8 cellular contexts compared by ENCODE assay signal in genomic region chr1:16207318-16208269, GRCh38. TPM values are rescaled to one million over a fixed set of nuclear protein-coding genes. Genes with fewer than 3 reads are reported as not detected.
DNase-seq lines count a peak whose midpoint lies in the region; ATAC-seq and TF ChIP-seq lines count a peak whose summit lies in the region.

No MANE protein-coding gene starts in this region.

- peaks cover 8% of the 10 kb centered on the region for H3K27me3 Mint-ChIP-seq in T-helper 2 cell treated with Interferon-gamma antibody and Interleukin-4, amounts not matched to agents 5 μg/mL and 100 μg/mL, for 36 hours (ENCODE audit: low read depth)
- H3K27me3 Mint-ChIP-seq in activated CD8-positive, alpha-beta memory T cell treated with anti-CD3 and anti-CD28 coated beads, Interleukin-2, amount 10 ng/mL, durations not matched to agents 7 days and 5 days, result peaks cover 1% of the 10 kb centered on the region
- peaks cover 0 to 6% (median 2%) of the 10 kb centered on the region in 3 donors for H3K27me3 Mint-ChIP-seq in immature natural killer cell (ENCODE audit: low read depth in 3 of 3)

- TF ChIP-seq POLR2A in suprapubic skin (IDR thresholded peaks at IDR 0.05), result no peak

- H3K4me3 Mint-ChIP-seq in T-helper 2 cell treated with Interferon-gamma antibody and Interleukin-4, amounts not matched to agents 5 μg/mL and 100 μg/mL, for 36 hours, result peak overlapping the region; percentile 85
- peak overlapping the region; percentile 78 for H3K4me3 Mint-ChIP-seq in activated CD8-positive, alpha-beta memory T cell treated with anti-CD3 and anti-CD28 coated beads, Interleukin-2, amount 10 ng/mL, durations not matched to agents 7 days and 5 days
- H3K4me3 Mint-ChIP-seq in immature natural killer cell, result peak overlapping the region; percentile 88 to 93 (median 91)

- no peaks in the 10 kb centered on the region for H3K9me3 Mint-ChIP-seq in T-helper 2 cell treated with Interferon-gamma antibody and Interleukin-4, amounts not matched to agents 5 μg/mL and 100 μg/mL, for 36 hours
- H3K9me3 Mint-ChIP-seq in activated CD8-positive, alpha-beta memory T cell treated with anti-CD3 and anti-CD28 coated beads, Interleukin-2, amount 10 ng/mL, durations not matched to agents 7 days and 5 days (ENCODE audit: low read depth), result no peaks in the 10 kb centered on the region
- no peaks in the 10 kb centered on the region for H3K9me3 Mint-ChIP-seq in immature natural killer cell

- ATAC-seq in activated CD8-positive, alpha-beta memory T cell treated with anti-CD3 and anti-CD28 coated beads, Interleukin-2, amount 10 ng/mL, durations not matched to agents 7 days and 5 days, result no peak
- ATAC-seq in GM18861 (IDR thresholded peaks at IDR 0.05; ENCODE audit: unreplicated experiment), result no peak

- peaks cover 22% of the 10 kb centered on the region for H3K36me3 ChIP-seq in suprapubic skin

- 16% methylated on average over 22 of the region's 51 CpGs for WGBS in suprapubic skin

- peaks cover 6% of the 10 kb centered on the region for H3K4me1 Mint-ChIP-seq in T-helper 2 cell treated with Interferon-gamma antibody and Interleukin-4, amounts not matched to agents 5 μg/mL and 100 μg/mL, for 36 hours (ENCODE audit: low read depth)
- H3K4me1 Mint-ChIP-seq in activated CD8-positive, alpha-beta memory T cell treated with anti-CD3 and anti-CD28 coated beads, Interleukin-2, amount 10 ng/mL, durations not matched to agents 7 days and 5 days, result peaks cover 5% of the 10 kb centered on the region
- H3K4me1 Mint-ChIP-seq in immature natural killer cell, result peaks cover 7 to 9% of the 10 kb centered on the region in 2 donors

- TF ChIP-seq EP300 in suprapubic skin (IDR thresholded peaks at IDR 0.05), result no peak

- H3K27ac ChIP-seq in suprapubic skin, result peak overlapping the region; percentile 95

- DNase-seq in T-helper 2 cell treated with Interferon-gamma antibody and Interleukin-4, amounts not matched to agents 5 μg/mL and 100 μg/mL, for 36 hours (ENCODE audit: low spot score), result no peak
- DNase-seq in T-helper 2 cell (no peak), immature natural killer cell (no peak), suprapubic skin (ENCODE audit: low spot score in 2 of 2) (no peak), NCI-H2171 treated with DMSO at 0.1 percent for 48 hours (lab: John Stamatoyannopoulos, UW) (no peak), NCI-H526 (lab: John Stamatoyannopoulos, UW) (no peak)
- DNase-seq in activated CD8-positive, alpha-beta memory T cell treated with anti-CD3 and anti-CD28 coated beads, Interleukin-2, amount 10 ng/mL, durations not matched to agents 7 days and 5 days, result no peak

- peak overlapping the region; percentile 58 for H3K4me3 ChIP-seq in suprapubic skin

- CTCF ChIA-PET in activated CD8-positive, alpha-beta memory T cell treated with anti-CD3 and anti-CD28 coated beads, Interleukin-2, amount 10 ng/mL, durations not matched to agents 7 days and 5 days (lab: Charles Lee), result interaction anchor here (1.1 to 3.2 kb wide), 5 partner anchors 9 to 129 kb away, joined by 4 to 21 read pairs (median 7); partner anchors contain the start of gene CPLANE2

- TF ChIP-seq CTCF in suprapubic skin (IDR thresholded peaks at IDR 0.05), result no peak

- peaks cover 56% of the 10 kb centered on the region for H3K4me1 ChIP-seq in suprapubic skin

- H3K36me3 Mint-ChIP-seq in T-helper 2 cell treated with Interferon-gamma antibody and Interleukin-4, amounts not matched to agents 5 μg/mL and 100 μg/mL, for 36 hours (ENCODE audit: low read depth), result peaks cover 2% of the 10 kb centered on the region
- H3K36me3 Mint-ChIP-seq in activated CD8-positive, alpha-beta memory T cell treated with anti-CD3 and anti-CD28 coated beads, Interleukin-2, amount 10 ng/mL, durations not matched to agents 7 days and 5 days, result no peaks in the 10 kb centered on the region
- H3K36me3 Mint-ChIP-seq in immature natural killer cell, result peaks cover 3 to 14% (median 11%) of the 10 kb centered on the region in 3 donors

- H3K9me3 ChIP-seq in suprapubic skin, result no peaks in the 10 kb centered on the region

- H3K27ac Mint-ChIP-seq in T-helper 2 cell treated with Interferon-gamma antibody and Interleukin-4, amounts not matched to agents 5 μg/mL and 100 μg/mL, for 36 hours, result peak overlapping the region; percentile 94
- H3K27ac Mint-ChIP-seq in activated CD8-positive, alpha-beta memory T cell treated with anti-CD3 and anti-CD28 coated beads, Interleukin-2, amount 10 ng/mL, durations not matched to agents 7 days and 5 days, result peak overlapping the region; percentile 97
- H3K27ac Mint-ChIP-seq in immature natural killer cell, result peak overlapping the region; percentile 76 to 97 (median 95)

- H3K27me3 ChIP-seq in suprapubic skin, result no peaks in the 10 kb centered on the region

RNA-seq across cellular contexts. Expression of gene ARHGEF19, which starts 4.9 kb away (rescaled TPM):
- 1 to 10 TPM; 5.3 to 6.0 TPM for total RNA-seq in activated CD8-positive, alpha-beta memory T cell treated with anti-CD3 and anti-CD28 coated beads, Interleukin-2, amount 10 ng/mL, durations not matched to agents 7 days and 5 days
- 10 to 100 TPM in 2 of 3 donors, 1 to 10 TPM in 1; 6.1 to 14.3 (median 14.0) TPM for polyA plus RNA-seq in immature natural killer cell
- 10 to 100 TPM; 33.0 to 83.8 (median 45.7) TPM for total RNA-seq in suprapubic skin

RNA-seq across cellular contexts. Expression of gene CPLANE2, which starts 29.4 kb away (rescaled TPM):
- total RNA-seq in activated CD8-positive, alpha-beta memory T cell treated with anti-CD3 and anti-CD28 coated beads, Interleukin-2, amount 10 ng/mL, durations not matched to agents 7 days and 5 days, result 1 to 10 TPM; 5.9 to 6.4 TPM
- polyA plus RNA-seq in immature natural killer cell, result 1 to 10 TPM; 1.2 to 3.8 (median 1.8) TPM
- total RNA-seq in suprapubic skin, result 10 to 100 TPM in 2 of 4 donors, 1 to 10 TPM in 2; 5.2 to 20.4 (median 12.7) TPM

RNA-seq across cellular contexts. Expression of gene EPHA2, which starts 51.7 kb away (rescaled TPM):
- not detected for total RNA-seq in activated CD8-positive, alpha-beta memory T cell treated with anti-CD3 and anti-CD28 coated beads, Interleukin-2, amount 10 ng/mL, durations not matched to agents 7 days and 5 days
- polyA plus RNA-seq in immature natural killer cell, result not detected
- 100 to 1,000 TPM in 3 of 4 donors, 10 to 100 TPM in 1; 59.0 to 145 (median 104) TPM for total RNA-seq in suprapubic skin

Comparison
In these comparisons a context has a peak if more than half of its experiments do, and no peak if none do; other contexts are left out.
1. RNA of gene ARHGEF19, which starts 4.9 kb away (total RNA-seq): 33.0 to 83.8 TPM in suprapubic skin; 5.3 to 6.0 TPM in activated CD8-positive, alpha-beta memory T cell treated with anti-CD3 and anti-CD28 coated beads, Interleukin-2, amount 10 ng/mL, durations not matched to agents 7 days and 5 days; every median in the first group is over 4 times any median in the second.
2. RNA of gene EPHA2, which starts 51.7 kb away (total RNA-seq): 59.0 to 145 TPM in suprapubic skin; not detected in activated CD8-positive, alpha-beta memory T cell treated with anti-CD3 and anti-CD28 coated beads, Interleukin-2, amount 10 ng/mL, durations not matched to agents 7 days and 5 days; every median in the first group is over 10 times any median in the second.
3. Peak in every context shown above with its lines, with median percentiles within 50 percentile points of each other: H3K27ac Mint-ChIP-seq and H3K4me3 Mint-ChIP-seq.